1 cellular context compared by ENCODE assay signal in the genomic region with DNA sequence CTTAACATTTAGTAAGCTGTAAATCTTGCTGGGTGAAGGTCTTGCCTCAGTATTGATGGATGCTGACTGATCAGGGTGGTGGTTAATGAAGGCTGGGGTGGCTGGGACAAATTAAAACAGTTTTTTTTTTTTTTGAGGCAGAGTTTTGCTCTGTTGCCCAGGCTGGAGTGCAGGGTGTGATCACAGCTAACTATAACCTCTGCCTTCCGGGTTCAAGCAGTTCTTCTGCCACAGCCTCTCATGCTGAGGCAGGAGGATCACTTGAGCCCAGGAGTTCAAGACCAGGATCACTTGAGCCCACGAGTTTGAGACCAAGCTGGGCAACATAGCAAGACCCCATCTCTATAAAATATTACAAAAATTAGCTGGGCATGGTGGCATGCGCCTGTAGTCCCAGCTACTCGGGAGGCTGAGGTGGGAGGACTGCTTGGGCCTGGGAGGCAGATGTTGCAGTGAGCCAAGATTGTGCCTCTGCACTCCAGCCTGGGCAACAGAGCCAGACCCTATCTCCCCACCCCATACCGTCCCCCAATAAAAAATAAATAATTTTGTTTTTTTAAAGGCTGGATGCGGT.
TF ChIP-seq lines count a peak whose summit lies in the region.

No MANE protein-coding gene starts in this region.

TF ChIP-seq in HCT116, 20 proteins besides CTCF, POLR2A, EP300 and RAD21 (continued from another document):
- TF ChIP-seq, protein P1, sequence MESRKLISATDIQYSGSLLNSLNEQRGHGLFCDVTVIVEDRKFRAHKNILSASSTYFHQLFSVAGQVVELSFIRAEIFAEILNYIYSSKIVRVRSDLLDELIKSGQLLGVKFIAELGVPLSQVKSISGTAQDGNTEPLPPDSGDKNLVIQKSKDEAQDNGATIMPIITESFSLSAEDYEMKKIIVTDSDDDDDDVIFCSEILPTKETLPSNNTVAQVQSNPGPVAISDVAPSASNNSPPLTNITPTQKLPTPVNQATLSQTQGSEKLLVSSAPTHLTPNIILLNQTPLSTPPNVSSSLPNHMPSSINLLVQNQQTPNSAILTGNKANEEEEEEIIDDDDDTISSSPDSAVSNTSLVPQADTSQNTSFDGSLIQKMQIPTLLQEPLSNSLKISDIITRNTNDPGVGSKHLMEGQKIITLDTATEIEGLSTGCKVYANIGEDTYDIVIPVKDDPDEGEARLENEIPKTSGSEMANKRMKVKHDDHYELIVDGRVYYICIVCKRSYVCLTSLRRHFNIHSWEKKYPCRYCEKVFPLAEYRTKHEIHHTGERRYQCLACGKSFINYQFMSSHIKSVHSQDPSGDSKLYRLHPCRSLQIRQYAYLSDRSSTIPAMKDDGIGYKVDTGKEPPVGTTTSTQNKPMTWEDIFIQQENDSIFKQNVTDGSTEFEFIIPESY (IDR thresholded peaks at IDR 0.05; ENCODE audit: extremely low read depth, insufficient replicate concordance, low read length): no peak
- TF ChIP-seq SIN3A (IDR thresholded peaks at IDR 0.05; ENCODE audit: low read depth): no peak
- TF ChIP-seq CEBPB (IDR thresholded peaks at IDR 0.05; ENCODE audit: low read depth): no peak
- TF ChIP-seq, protein P2, sequence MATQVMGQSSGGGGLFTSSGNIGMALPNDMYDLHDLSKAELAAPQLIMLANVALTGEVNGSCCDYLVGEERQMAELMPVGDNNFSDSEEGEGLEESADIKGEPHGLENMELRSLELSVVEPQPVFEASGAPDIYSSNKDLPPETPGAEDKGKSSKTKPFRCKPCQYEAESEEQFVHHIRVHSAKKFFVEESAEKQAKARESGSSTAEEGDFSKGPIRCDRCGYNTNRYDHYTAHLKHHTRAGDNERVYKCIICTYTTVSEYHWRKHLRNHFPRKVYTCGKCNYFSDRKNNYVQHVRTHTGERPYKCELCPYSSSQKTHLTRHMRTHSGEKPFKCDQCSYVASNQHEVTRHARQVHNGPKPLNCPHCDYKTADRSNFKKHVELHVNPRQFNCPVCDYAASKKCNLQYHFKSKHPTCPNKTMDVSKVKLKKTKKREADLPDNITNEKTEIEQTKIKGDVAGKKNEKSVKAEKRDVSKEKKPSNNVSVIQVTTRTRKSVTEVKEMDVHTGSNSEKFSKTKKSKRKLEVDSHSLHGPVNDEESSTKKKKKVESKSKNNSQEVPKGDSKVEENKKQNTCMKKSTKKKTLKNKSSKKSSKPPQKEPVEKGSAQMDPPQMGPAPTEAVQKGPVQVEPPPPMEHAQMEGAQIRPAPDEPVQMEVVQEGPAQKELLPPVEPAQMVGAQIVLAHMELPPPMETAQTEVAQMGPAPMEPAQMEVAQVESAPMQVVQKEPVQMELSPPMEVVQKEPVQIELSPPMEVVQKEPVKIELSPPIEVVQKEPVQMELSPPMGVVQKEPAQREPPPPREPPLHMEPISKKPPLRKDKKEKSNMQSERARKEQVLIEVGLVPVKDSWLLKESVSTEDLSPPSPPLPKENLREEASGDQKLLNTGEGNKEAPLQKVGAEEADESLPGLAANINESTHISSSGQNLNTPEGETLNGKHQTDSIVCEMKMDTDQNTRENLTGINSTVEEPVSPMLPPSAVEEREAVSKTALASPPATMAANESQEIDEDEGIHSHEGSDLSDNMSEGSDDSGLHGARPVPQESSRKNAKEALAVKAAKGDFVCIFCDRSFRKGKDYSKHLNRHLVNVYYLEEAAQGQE (IDR thresholded peaks at IDR 0.05; ENCODE audit: low read depth): no peak
- TF ChIP-seq SRF (IDR thresholded peaks at IDR 0.05; ENCODE audit: low read depth): no peak
- TF ChIP-seq EGR1 (IDR thresholded peaks at IDR 0.05; ENCODE audit: low read depth): no peak
